1 cellular context compared by ENCODE assay signal in the genomic region with DNA sequence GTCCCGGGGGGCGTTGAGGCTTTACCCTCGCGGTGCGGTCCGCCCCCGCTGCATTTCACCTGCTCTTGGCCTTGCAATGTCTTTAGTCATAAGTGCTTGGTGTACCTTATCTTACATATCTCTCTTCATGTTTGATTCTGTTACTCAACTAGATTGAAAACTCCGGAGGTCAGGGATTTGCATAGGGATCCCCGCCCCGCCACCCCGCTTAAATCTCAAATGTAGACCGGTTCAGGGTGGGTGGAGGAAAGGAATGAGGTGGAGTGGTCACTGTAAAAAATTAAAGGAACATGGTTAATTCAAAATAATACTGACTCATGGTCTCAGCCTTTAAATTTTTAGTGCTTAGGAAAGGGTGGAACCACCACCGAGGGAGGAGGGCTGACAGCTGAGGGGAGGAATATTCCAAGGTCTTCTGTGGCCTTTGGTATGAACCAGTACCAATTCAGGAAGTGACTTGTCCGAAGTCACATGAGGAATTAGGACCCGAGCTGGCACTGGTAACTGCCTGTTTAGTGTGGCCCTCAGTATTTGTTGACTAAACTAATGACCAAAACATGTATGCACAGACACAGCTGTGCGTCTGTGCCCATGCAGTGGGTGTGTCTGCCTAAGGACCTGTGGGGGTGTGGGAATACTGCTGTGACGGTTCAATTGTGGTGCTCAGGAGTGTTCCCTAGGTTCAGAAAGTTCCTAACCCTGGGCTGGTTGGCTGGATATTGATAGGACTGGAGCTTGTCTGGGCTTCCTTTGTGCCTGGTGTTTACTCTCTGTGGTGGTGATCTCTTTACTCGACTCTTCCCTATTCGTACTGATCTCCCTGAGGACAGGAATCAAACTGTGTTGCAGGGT.
TF ChIP-seq lines count a peak whose summit lies in the region.

No MANE protein-coding gene starts in this region.

TF ChIP-seq in IMR-90, 13 proteins besides CTCF, POLR2A, EP300 and RAD21 (continued from another document):
- TF ChIP-seq ELK1 (IDR thresholded peaks at IDR 0.05; ENCODE audit: borderline replicate concordance, low read depth, low read length) (no peak), CHD1 (IDR thresholded peaks at IDR 0.05; ENCODE audit: low read depth, low read length) (no peak), MXI1 (IDR thresholded peaks at IDR 0.05; ENCODE audit: borderline replicate concordance, low read depth, low read length) (peak; percentile 52; the same call in 1 of the 2 replicates), SMC3 (IDR thresholded peaks at IDR 0.05; ENCODE audit: low read depth, low read length) (no peak), RFX5 (IDR thresholded peaks at IDR 0.05; ENCODE audit: low read depth, low read length) (no peak), MAZ (IDR thresholded peaks at IDR 0.05; ENCODE audit: borderline replicate concordance, low read depth, low read length) (no peak), CEBPB (IDR thresholded peaks at IDR 0.05; ENCODE audit: low read depth, low read length) (no peak), BHLHE40 (IDR thresholded peaks at IDR 0.05; ENCODE audit: low read depth, low read length) (peak; percentile 62), MAFK (IDR thresholded peaks at IDR 0.05; ENCODE audit: low read depth, low read length) (no peak)
